ENCODE assay signal across 9 cellular contexts in genomic region chr3:63910873-63911272, GRCh38. TPM values are rescaled to one million over a fixed set of nuclear protein-coding genes. Genes with fewer than 3 reads are reported as not detected.
DNase-seq lines count a peak whose midpoint lies in the region; ATAC-seq, FAIRE-seq and TF ChIP-seq lines count a peak whose summit lies in the region.
"Had no signal": no experiment of that assay in that cellular context is flagged by ENCODE, and none has a peak within 500 bp of the region (broad histone marks: within the 10 kb centered on the region; RNA-seq: fewer than 3 reads in every experiment).

No MANE protein-coding gene starts in this region.

- TF ChIP-seq CTCF in GM10266 (IDR thresholded peaks at IDR 0.05; ENCODE audit: control insufficient read depth, insufficient read depth, low read depth, missing control alignments): no peak
- no peak for TF ChIP-seq CTCF in pancreas (IDR thresholded peaks at IDR 0.05)

- peaks cover 15 to 29% of the 10 kb centered on the region in 2 donors for H3K4me1 Mint-ChIP-seq in effector memory CD8-positive, alpha-beta T cell (ENCODE audit: low read depth in 2 of 2)

- peaks cover 0 to 3% (median 0%) of the 10 kb centered on the region in 3 donors for H3K36me3 ChIP-seq in pancreas

- no peak for FAIRE-seq in pancreas (lab: Jason Lieb, UNC)

- H3K9me3 Mint-ChIP-seq in effector memory CD8-positive, alpha-beta T cell: no peaks in the 10 kb centered on the region

- peak overlapping the region; percentile 87 to 93 for H3K27ac Mint-ChIP-seq in effector memory CD8-positive, alpha-beta T cell

- no peaks in the 10 kb centered on the region for H3K9me3 ChIP-seq in pancreas

- peak; percentile 29 for ATAC-seq in effector memory CD8-positive, alpha-beta T cell (replicated peaks)
- no peak for ATAC-seq in pancreas
- ATAC-seq in HG02642 (IDR thresholded peaks at IDR 0.05; ENCODE audit: poor library complexity, unreplicated experiment): no peak
- no peak for ATAC-seq in GM18517 (IDR thresholded peaks at IDR 0.05; ENCODE audit: unreplicated experiment)

- H3K27me3 Mint-ChIP-seq in effector memory CD8-positive, alpha-beta T cell: no peaks in the 10 kb centered on the region

- DNase-seq in GM10266 (ENCODE audit: extremely low spot score) (peak; percentile 45), NAMALWA (ENCODE audit: low spot score) (peak; percentile 34), pancreas (no peak), NCI-H1694 (lab: John Stamatoyannopoulos, UW) (no peak), inferior parietal cortex (ENCODE audit: extremely low spot score) (no peak)
- peak in 2 of 3 experiments; percentile 3 to 5 for DNase-seq in effector memory CD8-positive, alpha-beta T cell

- peak overlapping the region; percentile 87 to 90 for H3K4me3 Mint-ChIP-seq in effector memory CD8-positive, alpha-beta T cell

- H3K4me3 ChIP-seq in pancreas: peak overlapping the region in 1 of 4 donors; percentile 80

- WGBS in pancreas, 2 donors: 9 to 11% methylated on average over 1 of the region's 1 CpG

- H3K27me3 ChIP-seq in pancreas: no peaks in the 10 kb centered on the region

- peaks cover 24% of the 10 kb centered on the region for H3K36me3 Mint-ChIP-seq in effector memory CD8-positive, alpha-beta T cell (ENCODE audit: insufficient read depth)

- H3K4me1 ChIP-seq in pancreas: peaks cover 5 to 34% (median 14%) of the 10 kb centered on the region in 3 donors

- intact Hi-C loops in pancreas (cut with DNase I): loop anchor here in 1 of 3 donors (5.0 kb wide), 1 partner anchor 81 kb away; no protein-coding TSS in a partner anchor

- H3K27ac ChIP-seq in pancreas: peak overlapping the region; percentile 92 to 97 (median 96)

RNA-seq across cellular contexts. Expression of gene SCAANT1, which starts 1.3 kb away (rescaled TPM):
- not detected for total RNA-seq in pancreas
- polyA plus RNA-seq in pancreas: not detected
- total RNA-seq: temporal lobe had no signal

RNA-seq across cellular contexts. Expression of gene ATXN7, which starts 47.2 kb away (rescaled TPM):
- total RNA-seq in pancreas: 10 to 100 TPM; 22.8 to 40.4 (median 28.3) TPM
- 10 to 100 TPM in 1 of 2 donors, 1 to 10 TPM in 1; 7.3 to 15.8 TPM for polyA plus RNA-seq in pancreas

RNA-seq across cellular contexts. Expression of gene THOC7, which starts 47.3 kb away (rescaled TPM):
- 10 to 100 TPM; 33.6 to 44.0 (median 39.5) TPM for total RNA-seq in pancreas
- 10 to 100 TPM; 47.6 to 86.7 TPM for polyA plus RNA-seq in pancreas

Comparison
In these comparisons a context has a peak if more than half of its experiments do, and no peak if none do; other contexts are left out.
1. DNase-seq: peak in GM10266 (single experiment), NAMALWA (single experiment) and effector memory CD8-positive, alpha-beta T cell (2 of 3); none in pancreas (0 of 6), NCI-H1694 (single experiment) and inferior parietal cortex (single experiment).